In genomic region chr2:15556311-15556930, GRCh38 we compare ENCODE assay signal across 1 cellular context.
TF ChIP-seq lines count a peak whose summit lies in the region.

No MANE protein-coding gene starts in this region.

TF ChIP-seq in K562, 482 proteins besides CTCF, POLR2A, EP300 and RAD21 (continued from another document and continues in another):
- TF ChIP-seq ZNF609 (CRISPR knock-in tag; IDR thresholded peaks at IDR 0.05; ENCODE audit: borderline replicate concordance) (no peak), DDX20 (tag; IDR thresholded peaks at IDR 0.05; ENCODE audit: low read depth) (no peak), ZNF436 (CRISPR knock-in tag; IDR thresholded peaks at IDR 0.05) (no peak), L3MBTL2 (IDR thresholded peaks at IDR 0.05) (no peak), WHSC1 (IDR thresholded peaks at IDR 0.05; ENCODE audit: low read length) (no peak), ZNF395 (CRISPR knock-in tag; IDR thresholded peaks at IDR 0.05) (peak; percentile 88; the same call in 1 of the 2 replicates), HMG20A (CRISPR knock-in tag; conservative IDR thresholded peaks at IDR 0.05) (no peak), RB1 (IDR thresholded peaks at IDR 0.05; ENCODE audit: low read depth) (no peak), ZNF121 (CRISPR knock-in tag; conservative IDR thresholded peaks at IDR 0.05) (no peak), ZFPM2 (CRISPR knock-in tag; IDR thresholded peaks at IDR 0.05) (no peak), NFRKB (IDR thresholded peaks at IDR 0.05; ENCODE audit: low read depth) (no peak), ILF3 (IDR thresholded peaks at IDR 0.05; ENCODE audit: borderline replicate concordance) (no peak), FUS (optimal IDR thresholded peaks at IDR 0.05; ENCODE audit: low read depth, low read length) (no peak), PHF8 (IDR thresholded peaks at IDR 0.05; ENCODE audit: borderline replicate concordance, low read length) (no peak), HOXB6 (CRISPR knock-in tag; IDR thresholded peaks at IDR 0.05; ENCODE audit: borderline replicate concordance) (no peak), ZNF212 (CRISPR knock-in tag; IDR thresholded peaks at IDR 0.05) (no peak), ZNF197 (CRISPR knock-in tag; IDR thresholded peaks at IDR 0.05; ENCODE audit: low read depth) (no peak), PRMT5 (CRISPR knock-in tag; IDR thresholded peaks at IDR 0.05) (no peak), KDM2B (CRISPR knock-in tag; IDR thresholded peaks at IDR 0.05) (no peak), ZFP91 (CRISPR knock-in tag; IDR thresholded peaks at IDR 0.05) (no peak), SMARCE1 (IDR thresholded peaks at IDR 0.05) (peak; percentile 94), NEUROD1 (IDR thresholded peaks at IDR 0.05; ENCODE audit: borderline replicate concordance, low read depth, low read length, partially characterized antibody) (peak; percentile 60), TRIM25 (IDR thresholded peaks at IDR 0.05; ENCODE audit: borderline replicate concordance) (no peak), SNRNP70 (optimal IDR thresholded peaks at IDR 0.05; ENCODE audit: low read depth, low read length) (no peak), FOXO4 (CRISPR knock-in tag; IDR thresholded peaks at IDR 0.05) (no peak), NFIC (IDR thresholded peaks at IDR 0.05) (peak; percentile 81), GABPA (tag; conservative IDR thresholded peaks at IDR 0.05; ENCODE audit: low read depth) (no peak), ZNF124 (CRISPR knock-in tag; IDR thresholded peaks at IDR 0.05) (no peak), HSF4 (CRISPR knock-in tag; IDR thresholded peaks at IDR 0.05; ENCODE audit: borderline replicate concordance) (no peak), ZNF274 (IDR thresholded peaks at IDR 0.05; ENCODE audit: borderline replicate concordance, low read depth, low read length) (no peak), ZNF589 (CRISPR knock-in tag; IDR thresholded peaks at IDR 0.05; ENCODE audit: low read depth) (no peak), ZNF311 (CRISPR knock-in tag; IDR thresholded peaks at IDR 0.05) (no peak), KLF1 (tag; IDR thresholded peaks at IDR 0.05) (no peak), PYGO2 (tag; IDR thresholded peaks at IDR 0.05) (peak; percentile 63), NFE2L1 (tag; IDR thresholded peaks at IDR 0.05; ENCODE audit: borderline replicate concordance, low read depth) (no peak), IRF1 (CRISPR knock-in tag; IDR thresholded peaks at IDR 0.05; ENCODE audit: borderline replicate concordance) (no peak)
- TF ChIP-seq, protein P1, sequence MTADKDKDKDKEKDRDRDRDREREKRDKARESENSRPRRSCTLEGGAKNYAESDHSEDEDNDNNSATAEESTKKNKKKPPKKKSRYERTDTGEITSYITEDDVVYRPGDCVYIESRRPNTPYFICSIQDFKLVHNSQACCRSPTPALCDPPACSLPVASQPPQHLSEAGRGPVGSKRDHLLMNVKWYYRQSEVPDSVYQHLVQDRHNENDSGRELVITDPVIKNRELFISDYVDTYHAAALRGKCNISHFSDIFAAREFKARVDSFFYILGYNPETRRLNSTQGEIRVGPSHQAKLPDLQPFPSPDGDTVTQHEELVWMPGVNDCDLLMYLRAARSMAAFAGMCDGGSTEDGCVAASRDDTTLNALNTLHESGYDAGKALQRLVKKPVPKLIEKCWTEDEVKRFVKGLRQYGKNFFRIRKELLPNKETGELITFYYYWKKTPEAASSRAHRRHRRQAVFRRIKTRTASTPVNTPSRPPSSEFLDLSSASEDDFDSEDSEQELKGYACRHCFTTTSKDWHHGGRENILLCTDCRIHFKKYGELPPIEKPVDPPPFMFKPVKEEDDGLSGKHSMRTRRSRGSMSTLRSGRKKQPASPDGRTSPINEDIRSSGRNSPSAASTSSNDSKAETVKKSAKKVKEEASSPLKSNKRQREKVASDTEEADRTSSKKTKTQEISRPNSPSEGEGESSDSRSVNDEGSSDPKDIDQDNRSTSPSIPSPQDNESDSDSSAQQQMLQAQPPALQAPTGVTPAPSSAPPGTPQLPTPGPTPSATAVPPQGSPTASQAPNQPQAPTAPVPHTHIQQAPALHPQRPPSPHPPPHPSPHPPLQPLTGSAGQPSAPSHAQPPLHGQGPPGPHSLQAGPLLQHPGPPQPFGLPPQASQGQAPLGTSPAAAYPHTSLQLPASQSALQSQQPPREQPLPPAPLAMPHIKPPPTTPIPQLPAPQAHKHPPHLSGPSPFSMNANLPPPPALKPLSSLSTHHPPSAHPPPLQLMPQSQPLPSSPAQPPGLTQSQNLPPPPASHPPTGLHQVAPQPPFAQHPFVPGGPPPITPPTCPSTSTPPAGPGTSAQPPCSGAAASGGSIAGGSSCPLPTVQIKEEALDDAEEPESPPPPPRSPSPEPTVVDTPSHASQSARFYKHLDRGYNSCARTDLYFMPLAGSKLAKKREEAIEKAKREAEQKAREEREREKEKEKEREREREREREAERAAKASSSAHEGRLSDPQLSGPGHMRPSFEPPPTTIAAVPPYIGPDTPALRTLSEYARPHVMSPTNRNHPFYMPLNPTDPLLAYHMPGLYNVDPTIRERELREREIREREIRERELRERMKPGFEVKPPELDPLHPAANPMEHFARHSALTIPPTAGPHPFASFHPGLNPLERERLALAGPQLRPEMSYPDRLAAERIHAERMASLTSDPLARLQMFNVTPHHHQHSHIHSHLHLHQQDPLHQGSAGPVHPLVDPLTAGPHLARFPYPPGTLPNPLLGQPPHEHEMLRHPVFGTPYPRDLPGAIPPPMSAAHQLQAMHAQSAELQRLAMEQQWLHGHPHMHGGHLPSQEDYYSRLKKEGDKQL (CRISPR knock-in tag; IDR thresholded peaks at IDR 0.05; ENCODE audit: borderline replicate concordance) = no peak
- TF ChIP-seq, protein P2, sequence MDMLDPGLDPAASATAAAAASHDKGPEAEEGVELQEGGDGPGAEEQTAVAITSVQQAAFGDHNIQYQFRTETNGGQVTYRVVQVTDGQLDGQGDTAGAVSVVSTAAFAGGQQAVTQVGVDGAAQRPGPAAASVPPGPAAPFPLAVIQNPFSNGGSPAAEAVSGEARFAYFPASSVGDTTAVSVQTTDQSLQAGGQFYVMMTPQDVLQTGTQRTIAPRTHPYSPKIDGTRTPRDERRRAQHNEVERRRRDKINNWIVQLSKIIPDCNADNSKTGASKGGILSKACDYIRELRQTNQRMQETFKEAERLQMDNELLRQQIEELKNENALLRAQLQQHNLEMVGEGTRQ (CRISPR knock-in tag; IDR thresholded peaks at IDR 0.05) = no peak
- TF ChIP-seq, protein P3, sequence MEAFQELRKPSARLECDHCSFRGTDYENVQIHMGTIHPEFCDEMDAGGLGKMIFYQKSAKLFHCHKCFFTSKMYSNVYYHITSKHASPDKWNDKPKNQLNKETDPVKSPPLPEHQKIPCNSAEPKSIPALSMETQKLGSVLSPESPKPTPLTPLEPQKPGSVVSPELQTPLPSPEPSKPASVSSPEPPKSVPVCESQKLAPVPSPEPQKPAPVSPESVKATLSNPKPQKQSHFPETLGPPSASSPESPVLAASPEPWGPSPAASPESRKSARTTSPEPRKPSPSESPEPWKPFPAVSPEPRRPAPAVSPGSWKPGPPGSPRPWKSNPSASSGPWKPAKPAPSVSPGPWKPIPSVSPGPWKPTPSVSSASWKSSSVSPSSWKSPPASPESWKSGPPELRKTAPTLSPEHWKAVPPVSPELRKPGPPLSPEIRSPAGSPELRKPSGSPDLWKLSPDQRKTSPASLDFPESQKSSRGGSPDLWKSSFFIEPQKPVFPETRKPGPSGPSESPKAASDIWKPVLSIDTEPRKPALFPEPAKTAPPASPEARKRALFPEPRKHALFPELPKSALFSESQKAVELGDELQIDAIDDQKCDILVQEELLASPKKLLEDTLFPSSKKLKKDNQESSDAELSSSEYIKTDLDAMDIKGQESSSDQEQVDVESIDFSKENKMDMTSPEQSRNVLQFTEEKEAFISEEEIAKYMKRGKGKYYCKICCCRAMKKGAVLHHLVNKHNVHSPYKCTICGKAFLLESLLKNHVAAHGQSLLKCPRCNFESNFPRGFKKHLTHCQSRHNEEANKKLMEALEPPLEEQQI (IDR thresholded peaks at IDR 0.05) = no peak
